ENCODE assay signal across 15 cellular contexts in the genomic region with DNA sequence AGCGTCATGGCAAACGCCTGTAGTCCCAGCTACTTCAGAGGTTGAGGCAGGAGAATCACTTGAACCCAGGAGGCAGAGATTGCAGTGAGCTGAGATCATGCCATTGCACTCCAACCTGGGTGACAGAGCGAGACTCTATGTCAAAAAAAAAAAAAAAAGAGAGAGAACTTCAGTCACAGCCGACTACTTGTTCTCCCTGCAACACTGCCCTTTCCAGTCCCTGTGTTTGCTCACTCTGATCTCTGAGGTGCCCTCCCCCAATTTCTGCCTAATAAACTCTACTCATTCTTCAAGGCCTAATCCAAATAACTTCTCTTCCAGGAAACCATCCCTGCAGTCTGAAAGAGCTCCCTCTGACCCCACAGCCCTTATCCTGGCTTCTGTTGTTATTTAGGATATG. TPM values are rescaled to one million over a fixed set of nuclear protein-coding genes. Genes with fewer than 3 reads are reported as not detected.
A peak's percentile ranks its signal among the peaks of the same experiment; 100 is the strongest.
DNase-seq lines count a peak whose midpoint lies in the region; ATAC-seq and TF ChIP-seq lines count a peak whose summit lies in the region.
"Had no signal": no experiment of that assay in that cellular context is flagged by ENCODE, and none has a peak within 500 bp of the region (broad histone marks: within the 10 kb centered on the region; RNA-seq: fewer than 3 reads in every experiment).

No MANE protein-coding gene starts in this region.

- no peaks in the 10 kb centered on the region for H3K36me3 Mint-ChIP-seq in nephron (ENCODE audit: low read depth)
- H3K36me3 Mint-ChIP-seq in stimulated activated memory B cell treated with anti-CD40 and anti-IgM and Interleukin-4, amounts not matched to agents 10 μg/mL and 1 μg/mL and 100 μg/mL, for 72 hours, result no peaks in the 10 kb centered on the region
- H3K36me3 Mint-ChIP-seq: CD4-positive, alpha-beta memory T cell had no signal

- peaks cover 22% of the 10 kb centered on the region for H3K4me1 Mint-ChIP-seq in nephron
- peaks cover 2% of the 10 kb centered on the region for H3K4me1 Mint-ChIP-seq in stimulated activated memory B cell treated with anti-CD40 and anti-IgM and Interleukin-4, amounts not matched to agents 10 μg/mL and 1 μg/mL and 100 μg/mL, for 72 hours

- TF ChIP-seq CTCF in C4-2B (conservative IDR thresholded peaks at IDR 0.05) (no peak), VCaP (conservative IDR thresholded peaks at IDR 0.05) (no peak), nephron (IDR thresholded peaks at IDR 0.05; ENCODE audit: unreplicated experiment in 3 of 3) (no peak), thyroid gland (IDR thresholded peaks at IDR 0.05) (no peak)

- DNase-seq in thyroid gland, result peak; percentile 4 to 6
- no peak for DNase-seq in SW480 (ENCODE audit: low spot score)
- DNase-seq in pons (ENCODE audit: low spot score), result no peak
- DNase-seq: C1 segment of cervical spinal cord; CD4-positive, alpha-beta memory T cell; DMS153; DND-41; GDM1; GOT3 had no signal

- no peak overlapping the region for H3K4me3 Mint-ChIP-seq in nephron
- no peak overlapping the region for H3K4me3 Mint-ChIP-seq in stimulated activated memory B cell treated with anti-CD40 and anti-IgM and Interleukin-4, amounts not matched to agents 10 μg/mL and 1 μg/mL and 100 μg/mL, for 72 hours
- H3K4me3 Mint-ChIP-seq: B cell; CD4-positive, alpha-beta memory T cell; H9 had no signal

- peaks cover 0 to 8% of the 10 kb centered on the region in 2 donors for H3K4me1 ChIP-seq in thyroid gland

- no peaks in the 10 kb centered on the region for H3K27me3 ChIP-seq in thyroid gland

- ATAC-seq in stimulated activated memory B cell treated with anti-CD40 and anti-IgM and Interleukin-4, amounts not matched to agents 10 μg/mL and 1 μg/mL and 100 μg/mL, for 72 hours, result no peak

- H3K4me3 ChIP-seq in thyroid gland (replicated peaks in 1 of 3), result no peak overlapping the region

- H3K36me3 ChIP-seq in thyroid gland, result no peaks in the 10 kb centered on the region

- intact Hi-C loops in thyroid gland (cut with DNase I), result no loop called here

- peak overlapping the region; percentile 4; the same call in 1 of the 2 replicates for H3K27ac ChIP-seq in C4-2B
- H3K27ac ChIP-seq in VCaP, result peak overlapping the region; percentile 27
- H3K27ac ChIP-seq in thyroid gland, result no peak overlapping the region

- H3K9me3 ChIP-seq in thyroid gland, result no peaks in the 10 kb centered on the region

- 47 to 56% methylated on average over 4 of the region's 4 CpGs for WGBS in thyroid gland, 2 donors

- TF ChIP-seq POLR2A in thyroid gland (IDR thresholded peaks at IDR 0.05), result no peak

- H3K27ac Mint-ChIP-seq in nephron, result peak overlapping the region in 2 of 3 experiments; percentile 40 to 83
- no peak overlapping the region for H3K27ac Mint-ChIP-seq in stimulated activated memory B cell treated with anti-CD40 and anti-IgM and Interleukin-4, amounts not matched to agents 10 μg/mL and 1 μg/mL and 100 μg/mL, for 72 hours
- H3K27ac Mint-ChIP-seq: B cell; CD4-positive, alpha-beta memory T cell; H9 had no signal

- H3K27me3 Mint-ChIP-seq in nephron (ENCODE audit: low read depth), result peaks cover 42% of the 10 kb centered on the region
- peaks cover 37% of the 10 kb centered on the region for H3K27me3 Mint-ChIP-seq in stimulated activated memory B cell treated with anti-CD40 and anti-IgM and Interleukin-4, amounts not matched to agents 10 μg/mL and 1 μg/mL and 100 μg/mL, for 72 hours

- H3K9me3 Mint-ChIP-seq in nephron, result no peaks in the 10 kb centered on the region
- H3K9me3 Mint-ChIP-seq in stimulated activated memory B cell treated with anti-CD40 and anti-IgM and Interleukin-4, amounts not matched to agents 10 μg/mL and 1 μg/mL and 100 μg/mL, for 72 hours, result no peaks in the 10 kb centered on the region
- H3K9me3 Mint-ChIP-seq: CD4-positive, alpha-beta memory T cell; H9 had no signal

RNA-seq across cellular contexts. Expression of gene GFRA3, which starts 28.1 kb away (rescaled TPM):
- total RNA-seq in thyroid gland, result not detected
- total RNA-seq: B cell; CD4-positive, alpha-beta memory T cell had no signal

RNA-seq across cellular contexts. Expression of gene CDC23, which starts 33.2 kb away (rescaled TPM):
- 10 to 100 TPM; 17.5 to 31.0 (median 22.5) TPM for total RNA-seq in thyroid gland

Comparison
In these comparisons a context has a peak if more than half of its experiments do, and no peak if none do; other contexts are left out.
1. H3K27ac ChIP-seq: peak in C4-2B (single experiment) and VCaP (single experiment); none in thyroid gland (0 of 3).
2. DNase-seq: peak in thyroid gland (2 of 2); none in SW480 (single experiment) and pons (single experiment).